24 cellular contexts compared by ENCODE assay signal in the genomic region with DNA sequence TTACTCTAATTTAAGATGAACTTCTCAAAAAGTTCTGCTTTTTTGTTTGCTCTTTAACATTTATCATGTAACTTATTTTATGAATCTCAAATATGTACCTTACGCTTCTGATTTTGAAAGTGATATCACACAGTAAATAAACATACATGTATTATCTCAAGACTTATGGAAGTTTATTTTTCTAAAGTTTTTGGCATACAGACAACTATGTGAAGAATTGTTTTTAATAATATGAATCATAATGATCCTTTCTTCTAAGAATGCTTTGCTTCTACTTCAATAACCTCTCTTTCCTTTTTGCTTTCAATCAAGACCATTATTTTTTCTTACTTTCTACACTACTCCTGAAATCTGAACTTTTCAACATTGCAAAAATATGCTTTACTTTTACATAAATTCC.
DNase-seq lines count a peak whose midpoint lies in the region; ATAC-seq, FAIRE-seq and TF ChIP-seq lines count a peak whose summit lies in the region.
"Had no signal": no experiment of that assay in that cellular context is flagged by ENCODE, and none has a peak within 500 bp of the region (broad histone marks: within the 10 kb centered on the region; RNA-seq: fewer than 3 reads in every experiment).

No MANE protein-coding gene starts in this region.

- TF ChIP-seq POLR2A in A549 (IDR thresholded peaks at IDR 0.05; ENCODE audit: low read length), result no peak

- H3K4me3 ChIP-seq in A549, result no peak overlapping the region
- no peak overlapping the region for H3K4me3 ChIP-seq in LNCaP clone FGC (ENCODE audit: low read depth, low read length)
- H3K4me3 ChIP-seq: ascending aorta, coronary artery, GM23248, left ventricle myocardium inferior had no signal

- no peak for TF ChIP-seq EP300 in A549 (IDR thresholded peaks at IDR 0.05)

- ATAC-seq in A549 (no peak), GM18511 (IDR thresholded peaks at IDR 0.05; ENCODE audit: unreplicated experiment) (no peak), HG02610 (IDR thresholded peaks at IDR 0.05; ENCODE audit: unreplicated experiment) (no peak), HG02571 (IDR thresholded peaks at IDR 0.05; ENCODE audit: unreplicated experiment) (no peak)
- ATAC-seq: activated CD4-positive, alpha-beta T cell treated with anti-CD3 and anti-CD28 coated beads for 36 hours had no signal

- no peak for FAIRE-seq in A549 (lab: Jason Lieb, UNC)

- CTCF ChIA-PET in A549 (lab: Yijun Ruan, JAX), result no interaction called here

- no peak for DNase-seq in A549 (ENCODE audit: low read depth in 1 of 2, low spot score in 1 of 2)
- peak; percentile 23 for DNase-seq in LNCaP clone FGC (ENCODE audit: low read depth)
- DNase-seq in brain pericyte (ENCODE audit: low read depth, low spot score), result peak; percentile 4
- peak; percentile 48 for DNase-seq in glomerular endothelial cell (ENCODE audit: extremely low read depth, low read depth, low spot score)
- no peak for DNase-seq in dedifferentiated amniotic fluid mesenchymal stem cell (ENCODE audit: extremely low spot score)
- DNase-seq: activated CD4-positive, alpha-beta T cell treated with anti-CD3 and anti-CD28 coated beads for 36 hours; activated naive CD4-positive, alpha-beta T cell treated with anti-CD3 and anti-CD28 coated beads, Interleukin-2, amount 10 ng/mL, durations not matched to agents 7 days and 5 days; C1 segment of cervical spinal cord; Calu3; GM23248; immature natural killer cell; KBM-7; left ventricle myocardium inferior; MV-4-11; NCI-H187 treated with DMSO at 0.1 percent for 48 hours; NCI-H748 treated with DMSO at 0.1 percent for 48 hours; nephron progenitor cell; posterior cingulate gyrus; Right ventricle myocardium superior had no signal

- H3K27ac ChIP-seq in A549, result no peak overlapping the region
- H3K27ac ChIP-seq: ascending aorta, coronary artery, GM23248, left ventricle myocardium inferior had no signal

- no peak for TF ChIP-seq RAD21 in A549 (conservative IDR thresholded peaks at IDR 0.05 in 1 of 2, IDR thresholded peaks at IDR 0.05 in 1 of 2)

- 0 out of 3 replicates have a peak overlapping the region, but pooled peaks have one; percentile 17 for H3K4me2 ChIP-seq in A549

- H3K9me3 ChIP-seq in A549, result no peaks in the 10 kb centered on the region
- H3K9me3 ChIP-seq: ascending aorta, left ventricle myocardium inferior had no signal

- no peak for TF ChIP-seq CTCF in A549 (IDR thresholded peaks at IDR 0.05)
- TF ChIP-seq CTCF in LNCaP clone FGC (IDR thresholded peaks at IDR 0.05; ENCODE audit: control insufficient read depth, extremely low read depth, insufficient read depth), result no peak

- H3K4me1 ChIP-seq in A549, result no peaks in the 10 kb centered on the region
- H3K4me1 ChIP-seq: ascending aorta, left ventricle myocardium inferior had no signal

- POLR2A ChIA-PET in A549 (lab: Yijun Ruan, JAX), result no interaction called here

- WGBS in A549 (ENCODE audit: missing lambda C conversion rate), result 8% methylated on average over 1 of the region's 1 CpG

TF ChIP-seq in A549, 52 proteins besides CTCF, POLR2A, EP300 and RAD21:
- TF ChIP-seq EHF (CRISPR knock-in tag; IDR thresholded peaks at IDR 0.05) (no peak), USF2 (IDR thresholded peaks at IDR 0.05) (no peak), FOSB (CRISPR knock-in tag; IDR thresholded peaks at IDR 0.05) (no peak), CEBPB (IDR thresholded peaks at IDR 0.05) (no peak), JUN (IDR thresholded peaks at IDR 0.05) (no peak), HOXA7 (CRISPR knock-in tag; IDR thresholded peaks at IDR 0.05) (no peak), SMC3 (IDR thresholded peaks at IDR 0.05) (no peak), RARB (CRISPR knock-in tag; IDR thresholded peaks at IDR 0.05) (no peak), RFX5 (IDR thresholded peaks at IDR 0.05) (no peak), JUNB (IDR thresholded peaks at IDR 0.05) (no peak)
- TF ChIP-seq, protein P1, sequence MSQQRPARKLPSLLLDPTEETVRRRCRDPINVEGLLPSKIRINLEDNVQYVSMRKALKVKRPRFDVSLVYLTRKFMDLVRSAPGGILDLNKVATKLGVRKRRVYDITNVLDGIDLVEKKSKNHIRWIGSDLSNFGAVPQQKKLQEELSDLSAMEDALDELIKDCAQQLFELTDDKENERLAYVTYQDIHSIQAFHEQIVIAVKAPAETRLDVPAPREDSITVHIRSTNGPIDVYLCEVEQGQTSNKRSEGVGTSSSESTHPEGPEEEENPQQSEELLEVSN (IDR thresholded peaks at IDR 0.05; ENCODE audit: borderline replicate concordance, low read depth), result no peak

Comparison
In these comparisons a context has a peak if more than half of its experiments do, and no peak if none do; other contexts are left out.
1. DNase-seq: peak in LNCaP clone FGC (single experiment), brain pericyte (single experiment) and glomerular endothelial cell (single experiment); none in A549 (0 of 2) and dedifferentiated amniotic fluid mesenchymal stem cell (single experiment).